8 cellular contexts compared by ENCODE assay signal in the genomic region with DNA sequence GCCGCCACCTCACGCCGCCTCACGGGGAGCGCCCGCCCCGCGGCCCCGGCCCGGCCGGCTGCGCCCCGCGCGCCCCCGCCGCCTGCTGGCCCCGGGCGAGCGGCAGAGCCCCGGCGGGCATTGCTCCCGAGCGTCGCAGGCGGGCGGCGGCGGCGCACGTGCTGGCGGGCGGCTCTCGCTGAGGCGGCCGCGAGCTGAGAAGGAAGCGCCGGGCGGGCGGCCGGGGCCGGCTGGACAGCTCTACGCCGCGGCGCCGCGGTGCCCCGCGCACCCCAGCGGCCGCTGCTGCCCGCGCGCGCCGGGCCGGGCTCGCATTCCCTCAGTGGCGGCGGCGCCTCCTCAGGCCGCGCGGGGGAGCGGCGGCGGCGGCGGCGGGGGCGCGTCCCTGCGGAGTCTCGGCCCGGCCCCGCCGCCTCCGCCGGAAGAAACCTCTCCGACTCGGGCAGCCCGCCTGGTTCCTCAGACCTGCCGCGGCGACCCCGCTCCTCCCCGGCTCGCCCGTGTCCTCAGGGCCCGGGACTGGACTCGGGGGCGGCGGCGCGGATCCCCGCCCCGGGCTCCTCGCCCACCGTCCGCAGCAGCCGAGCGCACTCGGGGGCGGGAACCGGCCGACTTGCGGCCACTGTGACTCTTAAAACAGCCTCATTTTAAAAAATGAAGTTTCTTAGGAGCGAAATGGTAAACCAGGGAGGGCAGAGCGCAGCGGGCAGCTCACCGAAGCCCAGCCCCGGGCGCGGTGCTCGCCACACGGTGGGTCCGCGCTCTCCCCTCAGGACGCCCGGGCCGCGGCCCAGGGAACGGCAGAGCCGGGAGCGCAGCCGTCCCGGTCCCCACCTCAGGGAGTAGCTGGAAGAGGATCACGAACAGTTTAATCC. TPM values are rescaled to one million over a fixed set of nuclear protein-coding genes. Genes with fewer than 3 reads are reported as not detected.
DNase-seq lines count a peak whose midpoint lies in the region; TF ChIP-seq lines count a peak whose summit lies in the region.

Gene PITPNM2, minus strand, starts transcription at position 287 of the 875 bp plus-strand sequence. CDS start 116,500 bp downstream, outside the sequence.

- 0 to 1% methylated on average over 25 to 50 of the region's 130 CpGs for WGBS in lower leg skin, 2 donors

- peaks cover 40% of the 10 kb centered on the region for H3K4me1 Mint-ChIP-seq in activated CD4-positive, alpha-beta T cell treated with anti-CD3 and anti-CD28 coated beads, Interleukin-2, amount 10 ng/mL, durations not matched to agents 7 days and 5 days

- H3K27ac Mint-ChIP-seq in activated CD4-positive, alpha-beta T cell treated with anti-CD3 and anti-CD28 coated beads, Interleukin-2, amount 10 ng/mL, durations not matched to agents 7 days and 5 days = peak within 1 kb of the TSS; percentile 81

- POLR2A ChIA-PET in HEK293 (lab: Yijun Ruan, JAX) = interaction anchor here (1.0 to 3.3 kb wide), 3 partner anchors 82 to 107 kb away, joined by 3 to 15 read pairs (median 3); partner anchors contain the start of genes MPHOSPH9 and MTRFR
- POLR2A ChIA-PET in activated CD4-positive, alpha-beta T cell treated with anti-CD3 and anti-CD28 coated beads, Interleukin-2, amount 10 ng/mL, durations not matched to agents 7 days and 5 days (lab: Charles Lee) = interaction anchor here (0.6 kb wide), 2 partner anchors 100 to 118 kb away, joined by 3 read pairs; no protein-coding TSS in a partner anchor

- H3K27ac ChIP-seq in HEK293 (ENCODE audit: extremely low read depth, low read depth, low read length) = peak within 1 kb of the TSS; percentile 70; the same call in 1 of the 2 replicates

- H3K4me3 ChIP-seq in HEK293 (ENCODE audit: low read depth, low read length) (peak within 1 kb of the TSS; percentile 60), lower leg skin (ENCODE audit: low read depth, poor library complexity, severe bottlenecking) (peak within 1 kb of the TSS; percentile 74)

- H3K9me3 Mint-ChIP-seq in activated CD4-positive, alpha-beta T cell treated with anti-CD3 and anti-CD28 coated beads, Interleukin-2, amount 10 ng/mL, durations not matched to agents 7 days and 5 days = no peaks in the 10 kb centered on the region

- H3K36me3 Mint-ChIP-seq in activated CD4-positive, alpha-beta T cell treated with anti-CD3 and anti-CD28 coated beads, Interleukin-2, amount 10 ng/mL, durations not matched to agents 7 days and 5 days (ENCODE audit: low read depth) = peaks cover 42% of the 10 kb centered on the region

- peaks cover 7 to 17% of the 10 kb centered on the region in 2 experiments for H3K36me3 ChIP-seq in HEK293 (ENCODE audit: control insufficient read depth in 2 of 2, insufficient read depth in 1 of 2, low read length in 2 of 2)

- CTCF ChIA-PET in HEK293 (lab: Yijun Ruan, JAX) = interaction anchor here (0.6 to 1.8 kb wide), 9 partner anchors 19 to 149 kb away, joined by 3 to 5 read pairs (median 3); no protein-coding TSS in a partner anchor
- CTCF ChIA-PET in activated CD4-positive, alpha-beta T cell treated with anti-CD3 and anti-CD28 coated beads, Interleukin-2, amount 10 ng/mL, durations not matched to agents 7 days and 5 days (lab: Charles Lee) = interaction anchor here (0.6 to 2.4 kb wide), 10 partner anchors 11 to 217 kb away, joined by 3 to 9 read pairs (median 4); partner anchors contain the start of genes MPHOSPH9 and MTRFR

- no peaks in the 10 kb centered on the region for H3K9me3 ChIP-seq in HEK293 (ENCODE audit: control insufficient read depth, insufficient read depth, low read depth, low read length)

- H3K4me1 ChIP-seq in HEK293 (ENCODE audit: control insufficient read depth, insufficient read depth, low read length) = peaks cover 7% of the 10 kb centered on the region; the same call in 1 of the 2 replicates

- DNase-seq in ELR (ENCODE audit: low read depth) (peak; percentile 80), NCI-H2171 (lab: John Stamatoyannopoulos, UW) (peak; percentile 32), dermis blood vessel endothelial cell (peak; percentile 77), lower leg skin (ENCODE audit: low spot score in 2 of 2) (peak in 1 of 2 donors; percentile 87), H4 (ENCODE audit: low spot score) (no peak)
- DNase-seq in activated CD4-positive, alpha-beta T cell treated with anti-CD3 and anti-CD28 coated beads, Interleukin-2, amount 10 ng/mL, durations not matched to agents 7 days and 5 days = peak; percentile 61
- peak; percentile 7 for DNase-seq in stimulated activated CD8-positive, alpha-beta memory T cell treated with anti-CD3 and anti-CD28 coated beads, Interleukin-12 subunit alpha, Interleukin-12 subunit beta, amount 100 ng/mL, for 24 hours (ENCODE audit: extremely low read depth)

- no peak for TF ChIP-seq POLR2A in lower leg skin (IDR thresholded peaks at IDR 0.05)

- TF ChIP-seq CTCF in HEK293 (tag by site-specific recombination; IDR thresholded peaks at IDR 0.05) (no peak), lower leg skin (IDR thresholded peaks at IDR 0.05) (no peak)

- H3K27me3 Mint-ChIP-seq in activated CD4-positive, alpha-beta T cell treated with anti-CD3 and anti-CD28 coated beads, Interleukin-2, amount 10 ng/mL, durations not matched to agents 7 days and 5 days = peaks cover 11% of the 10 kb centered on the region

- intact Hi-C loops in lower leg skin (cut with DNase I; ENCODE audit: low total_unique reads) = loop anchor here (5.0 kb wide), 1 partner anchor 826 kb away; no protein-coding TSS in a partner anchor

- H3K4me3 Mint-ChIP-seq in activated CD4-positive, alpha-beta T cell treated with anti-CD3 and anti-CD28 coated beads, Interleukin-2, amount 10 ng/mL, durations not matched to agents 7 days and 5 days = peak within 1 kb of the TSS; percentile 79

TF ChIP-seq in HEK293, 187 proteins besides CTCF, POLR2A, EP300 and RAD21 (continues in another document):
- TF ChIP-seq SP2 (tag by site-specific recombination; IDR thresholded peaks at IDR 0.05) = no peak
- TF ChIP-seq ZNF112 (tag by site-specific recombination; IDR thresholded peaks at IDR 0.05) = no peak
- no peak for TF ChIP-seq ZNF18 (tag by site-specific recombination; IDR thresholded peaks at IDR 0.05)
- TF ChIP-seq YY2 (tag by site-specific recombination; IDR thresholded peaks at IDR 0.05) = no peak
- TF ChIP-seq EGR2 (tag by site-specific recombination; IDR thresholded peaks at IDR 0.05; ENCODE audit: low read depth) = peak; percentile 37; the same call in 1 of the 2 replicates
- TF ChIP-seq ZBTB21 (tag by site-specific recombination; IDR thresholded peaks at IDR 0.05) = no peak
- TF ChIP-seq ZNF211 (tag by site-specific recombination; IDR thresholded peaks at IDR 0.05; ENCODE audit: low read depth) = no peak
- no peak for TF ChIP-seq ZFP3 (tag by site-specific recombination; IDR thresholded peaks at IDR 0.05; ENCODE audit: low read depth)
- no peak for TF ChIP-seq ZNF416 (tag by site-specific recombination; IDR thresholded peaks at IDR 0.05)
- TF ChIP-seq SALL2 (tag by site-specific recombination; IDR thresholded peaks at IDR 0.05; ENCODE audit: borderline replicate concordance) = no peak
- no peak for TF ChIP-seq GLI2 (tag by site-specific recombination; IDR thresholded peaks at IDR 0.05; ENCODE audit: borderline replicate concordance, low read depth)
- TF ChIP-seq, protein P1, sequence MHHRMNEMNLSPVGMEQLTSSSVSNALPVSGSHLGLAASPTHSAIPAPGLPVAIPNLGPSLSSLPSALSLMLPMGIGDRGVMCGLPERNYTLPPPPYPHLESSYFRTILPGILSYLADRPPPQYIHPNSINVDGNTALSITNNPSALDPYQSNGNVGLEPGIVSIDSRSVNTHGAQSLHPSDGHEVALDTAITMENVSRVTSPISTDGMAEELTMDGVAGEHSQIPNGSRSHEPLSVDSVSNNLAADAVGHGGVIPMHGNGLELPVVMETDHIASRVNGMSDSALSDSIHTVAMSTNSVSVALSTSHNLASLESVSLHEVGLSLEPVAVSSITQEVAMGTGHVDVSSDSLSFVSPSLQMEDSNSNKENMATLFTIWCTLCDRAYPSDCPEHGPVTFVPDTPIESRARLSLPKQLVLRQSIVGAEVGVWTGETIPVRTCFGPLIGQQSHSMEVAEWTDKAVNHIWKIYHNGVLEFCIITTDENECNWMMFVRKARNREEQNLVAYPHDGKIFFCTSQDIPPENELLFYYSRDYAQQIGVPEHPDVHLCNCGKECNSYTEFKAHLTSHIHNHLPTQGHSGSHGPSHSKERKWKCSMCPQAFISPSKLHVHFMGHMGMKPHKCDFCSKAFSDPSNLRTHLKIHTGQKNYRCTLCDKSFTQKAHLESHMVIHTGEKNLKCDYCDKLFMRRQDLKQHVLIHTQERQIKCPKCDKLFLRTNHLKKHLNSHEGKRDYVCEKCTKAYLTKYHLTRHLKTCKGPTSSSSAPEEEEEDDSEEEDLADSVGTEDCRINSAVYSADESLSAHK (tag by site-specific recombination; IDR thresholded peaks at IDR 0.05) = no peak
- TF ChIP-seq ZNF560 (tag by site-specific recombination; IDR thresholded peaks at IDR 0.05; ENCODE audit: borderline replicate concordance) = no peak
- TF ChIP-seq ZNF777 (tag by site-specific recombination; IDR thresholded peaks at IDR 0.05; ENCODE audit: borderline replicate concordance) = no peak
- TF ChIP-seq ZNF202 (tag by site-specific recombination; IDR thresholded peaks at IDR 0.05; ENCODE audit: borderline replicate concordance) = no peak
- TF ChIP-seq ZNF138 (tag by site-specific recombination; IDR thresholded peaks at IDR 0.05; ENCODE audit: borderline replicate concordance) = no peak
- TF ChIP-seq ZNF544 (tag by site-specific recombination; IDR thresholded peaks at IDR 0.05) = no peak

RNA-seq across cellular contexts. Expression of gene PITPNM2, which starts in this region (rescaled TPM):
- total RNA-seq in activated CD4-positive, alpha-beta T cell treated with anti-CD3 and anti-CD28 coated beads, Interleukin-2, amount 10 ng/mL, durations not matched to agents 7 days and 5 days = 10 to 100 TPM; 19.0 to 21.8 TPM
- 8.8 and 12.1 TPM in 2 replicates for total RNA-seq in dermis blood vessel endothelial cell
- total RNA-seq in lower leg skin = 1 to 10 TPM; 3.2 to 6.5 (median 4.2) TPM
- total RNA-seq in H4 (2014; rRNA removed; shearing (Covaris generic)) = 2.0 and 3.3 TPM in 2 replicates
